9 cellular contexts compared by ENCODE assay signal in the genomic region with DNA sequence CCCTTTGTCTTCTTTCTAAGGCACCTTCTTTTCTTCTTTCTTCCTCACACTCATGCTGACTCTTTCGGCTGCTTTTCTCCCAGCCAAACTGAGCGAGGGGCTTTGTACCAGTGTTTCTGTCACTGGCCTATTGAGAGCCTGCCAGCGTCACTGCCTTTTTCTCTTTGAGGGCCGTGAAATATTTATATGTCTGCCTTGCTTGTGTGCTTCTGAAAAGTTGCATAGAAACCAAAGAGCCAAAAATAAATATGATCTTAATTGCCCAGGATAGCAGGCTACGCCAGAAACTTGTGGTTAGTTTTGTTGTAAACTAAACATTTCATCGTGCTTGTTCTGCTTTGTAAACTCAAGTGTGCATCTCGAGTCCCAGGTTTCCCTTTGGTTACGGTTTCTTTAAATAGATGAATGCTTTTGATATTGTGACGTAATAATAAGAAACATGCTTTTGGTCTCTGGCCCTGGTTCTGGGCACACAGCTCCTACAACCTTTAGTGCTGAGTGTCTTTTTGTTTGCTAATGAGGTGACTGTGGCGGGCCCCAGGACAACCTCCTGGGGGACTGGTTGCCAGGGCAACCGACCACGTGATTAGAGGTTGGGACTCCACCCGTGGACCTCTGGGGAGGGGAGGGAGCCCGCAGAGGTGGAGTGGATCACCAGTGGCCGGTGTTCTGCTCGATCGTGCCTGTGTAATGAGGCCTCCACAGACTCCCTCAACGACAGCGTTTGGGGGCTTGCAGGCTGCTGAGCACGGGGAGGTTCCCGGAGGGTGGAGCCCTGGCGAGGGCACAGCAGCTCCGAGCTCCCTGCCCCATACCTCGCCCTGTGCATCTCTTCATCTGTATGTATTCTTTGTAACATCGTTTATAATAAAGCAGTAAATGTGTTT. TPM values are rescaled to one million over a fixed set of nuclear protein-coding genes. Genes with fewer than 3 reads are reported as not detected.
DNase-seq lines count a peak whose midpoint lies in the region; ATAC-seq, FAIRE-seq and TF ChIP-seq lines count a peak whose summit lies in the region.
"Had no signal": no experiment of that assay in that cellular context is flagged by ENCODE, and none has a peak within 500 bp of the region (broad histone marks: within the 10 kb centered on the region; RNA-seq: fewer than 3 reads in every experiment).

No MANE protein-coding gene starts in this region.

- no peaks in the 10 kb centered on the region for H3K9me3 ChIP-seq in H1 (ENCODE audit: insufficient read depth in 2 of 2, low read depth in 1 of 2, low read length in 1 of 2)
- H3K9me3 ChIP-seq in naive thymus-derived CD4-positive, alpha-beta T cell (ENCODE audit: control insufficient read depth in 2 of 3, low read length in 3 of 3): no peaks in the 10 kb centered on the region

- H2AK5ac ChIP-seq in H1 (ENCODE audit: low read depth, low read length): no peak overlapping the region; the same call in 1 of the 2 replicates

- ATAC-seq in GM21360 (IDR thresholded peaks at IDR 0.05; ENCODE audit: unreplicated experiment): peak; percentile 66
- peak; percentile 50 for ATAC-seq in HG03565 (IDR thresholded peaks at IDR 0.05; ENCODE audit: unreplicated experiment)
- ATAC-seq in naive thymus-derived CD4-positive, alpha-beta T cell: peak; percentile 60

- TF ChIP-seq POLR2A in Raji (IDR thresholded peaks at IDR 0.05; ENCODE audit: insufficient read depth, low read depth, low read length): peak; percentile 49
- TF ChIP-seq POLR2A in H1 (IDR thresholded peaks at IDR 0.05; ENCODE audit: control extremely low read depth in 1 of 2, low read depth in 2 of 2, low read length in 2 of 2): no peak

- no peak overlapping the region for H3K23ac ChIP-seq in H1 (ENCODE audit: insufficient read length)

- H3K4me2 ChIP-seq in H1 (ENCODE audit: insufficient read depth in 1 of 2, low read depth in 2 of 2, low read length in 2 of 2): peak overlapping the region; percentile 62 to 83

- H3K4me3 Mint-ChIP-seq in naive thymus-derived CD4-positive, alpha-beta T cell: peak overlapping the region in 7 of 10 donors; percentile 20 to 52 (median 43)

- POLR2A ChIA-PET in H1 (lab: Charles Lee; ENCODE audit: partially characterized antibody): interaction anchor here (1.0 to 3.3 kb wide), 2 partner anchors 11 to 28 kb away, joined by 4 to 19 read pairs; partner anchors contain the start of genes RSPH1 and SLC37A1
- POLR2A ChIA-PET in naive thymus-derived CD4-positive, alpha-beta T cell (lab: Charles Lee): interaction anchor here (0.6 kb wide), 1 partner anchor 12 kb away, joined by 3 read pairs; no protein-coding TSS in a partner anchor

- no peak for TF ChIP-seq CTCF in H1 (IDR thresholded peaks at IDR 0.05; ENCODE audit: control extremely low read depth in 1 of 3, insufficient read depth in 1 of 3, low read depth in 1 of 3, low read length in 3 of 3)

- peak overlapping the region; percentile 81; the same call in 1 of the 2 replicates for H3K18ac ChIP-seq in H1 (ENCODE audit: extremely low read depth, low read length)

- intact Hi-C loops in naive thymus-derived CD4-positive, alpha-beta T cell (cut with micrococcal nuclease): loop anchor here (5.0 kb wide), 4 partner anchors 62 to 377 kb away; no protein-coding TSS in a partner anchor

- FAIRE-seq in H1 (lab: Jason Lieb, UNC): peak; percentile 24

- H3K27ac Mint-ChIP-seq in naive thymus-derived CD4-positive, alpha-beta T cell: peak overlapping the region in 8 of 9 donors; percentile 6 to 88 (median 66)

- H3K14ac ChIP-seq in H1 (ENCODE audit: insufficient read length): no peak overlapping the region

- peaks cover 0 to 28% (median 7%) of the 10 kb centered on the region in 4 experiments; a peak in 7 of 8 replicates for H3K36me3 ChIP-seq in H1 (ENCODE audit: control insufficient read depth in 2 of 4, insufficient read depth in 4 of 4, low read length in 3 of 4)
- H3K36me3 ChIP-seq in naive thymus-derived CD4-positive, alpha-beta T cell (ENCODE audit: control insufficient read depth in 2 of 3, insufficient read depth in 3 of 3, low read length in 3 of 3): peaks cover 0 to 35% (median 3%) of the 10 kb centered on the region in 3 experiments

- no peak overlapping the region for H2BK15ac ChIP-seq in H1 (ENCODE audit: low read length)

- no peak overlapping the region for H2AFZ ChIP-seq in H1 (ENCODE audit: low read length)

- peaks cover 8 to 18% (median 14%) of the 10 kb centered on the region in 4 experiments for H3K4me1 ChIP-seq in H1 (replicated peaks in 1 of 4; ENCODE audit: control insufficient read depth in 3 of 4, insufficient read depth in 4 of 4, low read length in 3 of 4)
- peaks cover 16 to 30% of the 10 kb centered on the region in 2 donors for H3K4me1 ChIP-seq in naive thymus-derived CD4-positive, alpha-beta T cell (ENCODE audit: control insufficient read depth in 2 of 2, insufficient read depth in 2 of 2, low read length in 2 of 2)

- no peak overlapping the region for H3K4ac ChIP-seq in H1 (replicated peaks; ENCODE audit: insufficient read length, low read depth, low read length)

- peak overlapping the region; percentile 61; the same call in 1 of the 2 replicates for H2BK12ac ChIP-seq in H1 (ENCODE audit: low read depth, low read length)

- no peak for TF ChIP-seq EP300 in H1 (IDR thresholded peaks at IDR 0.05; ENCODE audit: borderline replicate concordance in 1 of 2, low read depth in 2 of 2, low read length in 2 of 2)

- no peaks in the 10 kb centered on the region for H3K27me3 ChIP-seq in H1 (replicated peaks in 1 of 4; ENCODE audit: control insufficient read depth in 3 of 4, extremely low read depth in 1 of 4, insufficient read depth in 3 of 4, low read length in 3 of 4)
- no peaks in the 10 kb centered on the region for H3K27me3 ChIP-seq in naive thymus-derived CD4-positive, alpha-beta T cell (ENCODE audit: control insufficient read depth in 2 of 2, insufficient read depth in 2 of 2, low read length in 2 of 2)

- no peaks in the 10 kb centered on the region for H4K20me1 ChIP-seq in H1 (replicated peaks in 1 of 2; ENCODE audit: control insufficient read depth in 1 of 2, insufficient read depth in 2 of 2, low read length in 2 of 2)

- peak overlapping the region; percentile 24 to 51 (median 31); a peak in 6 of 8 replicates for H3K4me3 ChIP-seq in H1 (ENCODE audit: extremely low read depth in 1 of 4, insufficient read depth in 2 of 4, low read depth in 3 of 4, low read length in 4 of 4)
- no peak overlapping the region for H3K4me3 ChIP-seq in naive thymus-derived CD4-positive, alpha-beta T cell (ENCODE audit: low read length)

- no peak overlapping the region for H4K91ac ChIP-seq in H1 (replicated peaks; ENCODE audit: insufficient read length, low read length)

- H2BK120ac ChIP-seq in H1 (replicated peaks; ENCODE audit: low read depth, low read length): no peak overlapping the region

- WGBS in H1 (ENCODE audit: extremely low coverage in 1 of 2, insufficient coverage in 1 of 2, insufficient read length in 1 of 2, insufficient replicate concordance in 2 of 2, low coverage in 1 of 2, low lambda C conversion rate in 2 of 2, missing lambda C conversion rate in 1 of 2), 2 experiments: 29% methylated on average over 25 of the region's 25 CpGs; no CpG with 5 or more reads in 1 of the 2 experiments

- no peaks in the 10 kb centered on the region for H3K27me3 Mint-ChIP-seq in naive thymus-derived CD4-positive, alpha-beta T cell

- TF ChIP-seq RAD21 in H1 (IDR thresholded peaks at IDR 0.05 in 1 of 2, conservative IDR thresholded peaks at IDR 0.05 in 1 of 2; ENCODE audit: low read depth in 2 of 2, low read length in 2 of 2): no peak

- peaks cover 0 to 1% (median 0%) of the 10 kb centered on the region in 11 donors for H3K9me3 Mint-ChIP-seq in naive thymus-derived CD4-positive, alpha-beta T cell

- H3K23me2 ChIP-seq in H1 (ENCODE audit: low read depth, low read length): no peaks in the 10 kb centered on the region

- no peak overlapping the region for H3K56ac ChIP-seq in H1 (replicated peaks; ENCODE audit: insufficient read length, low read depth, low read length)

- H4K8ac ChIP-seq in H1 (ENCODE audit: extremely low read depth, insufficient read depth, low read length): no peak overlapping the region

- H3K79me2 ChIP-seq in H1 (ENCODE audit: control insufficient read depth in 1 of 2, insufficient read depth in 2 of 2, low read length in 2 of 2): 0 out of 4 replicates have a peak, but pooled peaks cover 0 to 8% of the 10 kb centered on the region in 2 experiments

- peaks cover 39 to 64% (median 54%) of the 10 kb centered on the region in 7 donors for H3K4me1 Mint-ChIP-seq in naive thymus-derived CD4-positive, alpha-beta T cell

- H2BK5ac ChIP-seq in H1 (ENCODE audit: low read depth, low read length): peak overlapping the region; percentile 44; the same call in 1 of the 2 replicates

- H3K9ac ChIP-seq in H1 (replicated peaks in 1 of 4; ENCODE audit: extremely low read depth in 1 of 4, low read depth in 3 of 4, low read length in 3 of 4): no peak overlapping the region

- H3K27ac ChIP-seq in H1 (ENCODE audit: low read depth, low read length): 0 out of 2 replicates have a peak overlapping the region, but pooled peaks have one; percentile 3
- H3K27ac ChIP-seq in naive thymus-derived CD4-positive, alpha-beta T cell (ENCODE audit: low read depth, low read length): no peak overlapping the region

- CTCF ChIA-PET in H1 (lab: Charles Lee; ENCODE audit: partially characterized antibody): interaction anchor here (0.7 to 2.0 kb wide), 6 partner anchors 11 to 57 kb away, joined by 3 to 8 read pairs (median 4); no protein-coding TSS in a partner anchor
- CTCF ChIA-PET in naive thymus-derived CD4-positive, alpha-beta T cell (lab: Charles Lee): interaction anchor here (0.7 kb wide), 1 partner anchor 325 kb away, joined by 3 read pairs; no protein-coding TSS in a partner anchor

- peaks cover 14 to 44% (median 24%) of the 10 kb centered on the region in 5 donors for H3K36me3 Mint-ChIP-seq in naive thymus-derived CD4-positive, alpha-beta T cell

- peaks cover 2% of the 10 kb centered on the region; the same call in 1 of the 2 replicates for H3K79me1 ChIP-seq in H1 (ENCODE audit: low read depth, low read length)

- DNase-seq in GM04503 (ENCODE audit: low read depth) (peak; percentile 23), H1 (ENCODE audit: low read depth in 1 of 2, low spot score in 2 of 2) (peak in 1 of 2 experiments; percentile 77), Ammon's horn (ENCODE audit: low spot score) (no peak), AML-193 (lab: John Stamatoyannopoulos, UW) (no peak)
- DNase-seq in naive thymus-derived CD4-positive, alpha-beta T cell: peak in 3 of 9 donors; percentile 10 to 25 (median 20)

- peak overlapping the region; percentile 86 for H2BK20ac ChIP-seq in H1 (ENCODE audit: low read length)

- H4K5ac ChIP-seq in H1 (ENCODE audit: insufficient read length, low read depth, low read length): peak overlapping the region; percentile 53

RNA-seq across cellular contexts. Expression of gene SLC37A1, which starts 10.9 kb away (rescaled TPM):
- total RNA-seq in H1 (2021; fragmentation: NEBNext Ultra II Directional; extraction: Animal tissue kit (Norgen Biotek cat#: 25700)): 23.7 and 30.9 TPM in 2 replicates
- polyA plus RNA-seq in H1 (2011; rRNA removed): 15.6 and 21.8 TPM in 2 replicates
- polyA plus RNA-seq in H1 (2011; cell fraction: cytosol; rRNA removed): 17.7 TPM
- 45.7 TPM for polyA plus RNA-seq in H1 (2011; cell fraction: nucleus; rRNA removed)
- 18.7 to 35.5 TPM (median 31.5 TPM) in 4 replicates for polyA plus RNA-seq in H1 (2012, experiment 1 of 2)
- 20.3 TPM for polyA plus RNA-seq in H1 (2012, experiment 2 of 2)
- 29.6 TPM for polyA plus RNA-seq in H1 (2013, experiment 1 of 2)
- polyA plus RNA-seq in H1 (2013, experiment 2 of 2): 31.0 TPM
- 23.3 and 27.0 TPM in 2 replicates for polyA minus RNA-seq in H1 (2011; rRNA and poly(A)+ RNA removed)
- 21.7 TPM for polyA minus RNA-seq in H1 (2011; cell fraction: cytosol; rRNA and poly(A)+ RNA removed)
- 33.3 TPM for polyA minus RNA-seq in H1 (2011; cell fraction: nucleus; rRNA and poly(A)+ RNA removed)
- total RNA-seq in naive thymus-derived CD4-positive, alpha-beta T cell: 10 to 100 TPM; 15.1 to 23.2 (median 18.1) TPM
- polyA plus RNA-seq in naive thymus-derived CD4-positive, alpha-beta T cell: 1 to 10 TPM; 4.4 to 7.8 TPM

RNA-seq across cellular contexts. Expression of gene RSPH1, which starts 28.6 kb away (rescaled TPM):
- total RNA-seq in H1 (2021; fragmentation: NEBNext Ultra II Directional; extraction: Animal tissue kit (Norgen Biotek cat#: 25700)): 0.36 TPM in 1 of 2 replicates, not detected in the other
- polyA plus RNA-seq in H1 (2011; rRNA removed): 0.08 and 0.24 TPM in 2 replicates
- polyA plus RNA-seq in H1 (2011; cell fraction: cytosol; rRNA removed): 0.39 TPM
- polyA plus RNA-seq in H1 (2011; cell fraction: nucleus; rRNA removed): 0.23 TPM
- 0.37 to 0.63 TPM (median 0.46 TPM) in 4 replicates for polyA plus RNA-seq in H1 (2012, experiment 1 of 2)
- 0.33 TPM for polyA plus RNA-seq in H1 (2012, experiment 2 of 2)
- 0.34 TPM for polyA plus RNA-seq in H1 (2013, experiment 1 of 2)
- polyA plus RNA-seq in H1 (2013, experiment 2 of 2): 0.42 TPM
- 0.17 TPM in 1 of 2 replicates, not detected in the other for polyA minus RNA-seq in H1 (2011; rRNA and poly(A)+ RNA removed)
- not detected for polyA minus RNA-seq in H1 (2011; cell fraction: cytosol; rRNA and poly(A)+ RNA removed)
- 0.30 TPM for polyA minus RNA-seq in H1 (2011; cell fraction: nucleus; rRNA and poly(A)+ RNA removed)
- total RNA-seq in naive thymus-derived CD4-positive, alpha-beta T cell: under 1 TPM in 2 of 5 experiments, not detected in 3; 0.27 to 0.40 TPM
- not detected for polyA plus RNA-seq in naive thymus-derived CD4-positive, alpha-beta T cell
- total RNA-seq: activated CD8-positive, alpha-beta memory T cell treated with anti-CD3 and anti-CD28 coated beads for 36 hours had no signal
